In genomic region chr1:201506573-201507567, GRCh38 we compare ENCODE assay signal across 8 cellular contexts. TPM values are rescaled to one million over a fixed set of nuclear protein-coding genes. Genes with fewer than 3 reads are reported as not detected.
DNase-seq lines count a peak whose midpoint lies in the region; ATAC-seq, FAIRE-seq and TF ChIP-seq lines count a peak whose summit lies in the region.

TSS of gene CSRP1 (minus strand) at chr1:201507123. CDS start at chr1:201496303, 10,820 bp downstream.

- TF ChIP-seq RAD21 in neural cell (conservative IDR thresholded peaks at IDR 0.05): no peak

- no peaks in the 10 kb centered on the region for H3K9me3 Mint-ChIP-seq in Caco-2 (ENCODE audit: unreplicated experiment)

- H3K36me3 Mint-ChIP-seq in Caco-2 (ENCODE audit: insufficient read depth, unreplicated experiment): peaks cover 9% of the 10 kb centered on the region

- peaks cover 31% of the 10 kb centered on the region for H3K4me1 Mint-ChIP-seq in Caco-2 (ENCODE audit: low read depth, unreplicated experiment)

- intact Hi-C loops in Caco-2 (cut with micrococcal nuclease; ENCODE audit: unreplicated experiment): no loop called here
- intact Hi-C loops in stomach (cut with DNase I; ENCODE audit: low total_unique reads): no loop called here

- FAIRE-seq in RCC 7860 (lab: Jason Lieb, UNC): no peak

- H3K9me3 ChIP-seq in Caco-2: no peaks in the 10 kb centered on the region
- H3K9me3 ChIP-seq in HUES64 (ENCODE audit: insufficient read depth, low read depth, low read length): no peaks in the 10 kb centered on the region
- no peaks in the 10 kb centered on the region for H3K9me3 ChIP-seq in neural cell (ENCODE audit: low read length)
- no peaks in the 10 kb centered on the region for H3K9me3 ChIP-seq in stomach

- no TSS peak for BruUV-seq in Caco-2 (replicated peaks; lab: Mats Ljungman, UMichigan)

- H3K27ac ChIP-seq in HUES64 (ENCODE audit: low read depth, low read length): no peak within 1 kb of the TSS
- no peak within 1 kb of the TSS for H3K27ac ChIP-seq in neural cell (ENCODE audit: low read length)
- peak within 1 kb of the TSS; percentile 93 to 97 (median 95) for H3K27ac ChIP-seq in stomach

- peaks cover 50% of the 10 kb centered on the region for H3K4me1 ChIP-seq in Caco-2
- H3K4me1 ChIP-seq in HUES64 (ENCODE audit: insufficient read depth, low read length): peaks cover 37% of the 10 kb centered on the region
- peaks cover 50 to 73% (median 67%) of the 10 kb centered on the region in 4 donors for H3K4me1 ChIP-seq in stomach

- H3K79me2 ChIP-seq in neural cell (replicated peaks; ENCODE audit: insufficient read depth, low read length): no peaks in the 10 kb centered on the region

- H3K4me3 Mint-ChIP-seq in Caco-2 (ENCODE audit: unreplicated experiment): peak within 1 kb of the TSS; percentile 82

- POLR2A ChIA-PET in Caco-2 (lab: Charles Lee): interaction anchor here (0.8 to 1.5 kb wide), 2 partner anchors 25 to 27 kb away, joined by 3 read pairs; no protein-coding TSS in a partner anchor

- no peak for TF ChIP-seq CTCF in Caco-2 (IDR thresholded peaks at IDR 0.05; ENCODE audit: insufficient read depth in 1 of 2, low read depth in 1 of 2, low read length in 1 of 2, severe bottlenecking in 1 of 2, unreplicated experiment in 1 of 2)
- no peak for TF ChIP-seq CTCF in fibroblast of the aortic adventitia (IDR thresholded peaks at IDR 0.05; ENCODE audit: insufficient read depth, low read length)
- TF ChIP-seq CTCF in neural cell (IDR thresholded peaks at IDR 0.05; ENCODE audit: poor library complexity, severe bottlenecking): no peak
- peak in 1 of 7 experiments; percentile 6 for TF ChIP-seq CTCF in stomach (IDR thresholded peaks at IDR 0.05)

- H3K4me3 ChIP-seq in Caco-2 (ENCODE audit: low read depth, low read length) (peak within 1 kb of the TSS; percentile 60), HUES64 (ENCODE audit: low read length) (peak within 1 kb of the TSS; percentile 37), fibroblast of the aortic adventitia (ENCODE audit: low read depth, low read length) (peak within 1 kb of the TSS; percentile 76), neural cell (ENCODE audit: low read length) (peak within 1 kb of the TSS; percentile 55), stomach (peak within 1 kb of the TSS; percentile 60 to 77 (median 74))

- no peaks in the 10 kb centered on the region for H3K27me3 ChIP-seq in Caco-2 (replicated peaks; ENCODE audit: control insufficient read depth, insufficient read depth, low read length)
- peaks cover 23% of the 10 kb centered on the region for H3K27me3 ChIP-seq in HUES64 (ENCODE audit: insufficient read depth, low read length)
- peaks cover 17% of the 10 kb centered on the region for H3K27me3 ChIP-seq in neural cell (ENCODE audit: insufficient read depth, low read depth, low read length)
- H3K27me3 ChIP-seq in stomach: no peaks in the 10 kb centered on the region

- peak within 1 kb of the TSS; percentile 80 for H3K27ac Mint-ChIP-seq in Caco-2 (ENCODE audit: unreplicated experiment)

- DNase-seq in Caco-2 (peak; percentile 72 to 78), RCC 7860 (ENCODE audit: low spot score) (peak; percentile 63), fibroblast of the aortic adventitia (ENCODE audit: low read depth) (peak; percentile 74), stomach (peak; percentile 90)
- peak; percentile 56 to 71 for DNase-seq in activated T-helper 1 cell treated with anti-CD3 and anti-CD28 coated beads, Interleukin-2, amount 50 U/mL, for 16 hours (ENCODE audit: low read depth in 1 of 2, low spot score in 1 of 2)

- no peaks in the 10 kb centered on the region for H4K20me1 ChIP-seq in neural cell (ENCODE audit: insufficient read depth)

- H3F3A ChIP-seq in neural cell (ENCODE audit: insufficient read depth, low read length, poor library complexity, severe bottlenecking): no peaks in the 10 kb centered on the region

- 94% methylated on average over 81 of the region's 81 CpGs for WGBS in HUES64
- 1 to 3% (median 2%) methylated on average over 33 to 81 of the region's 81 CpGs for WGBS in stomach, 5 donors

- H3K4me2 ChIP-seq in neural cell (ENCODE audit: low read length): no peak within 1 kb of the TSS

- peak in 2 of 4 donors; percentile 18 to 50 for TF ChIP-seq POLR2A in stomach (IDR thresholded peaks at IDR 0.05)

- TF ChIP-seq EP300 in neural cell (conservative IDR thresholded peaks at IDR 0.05; ENCODE audit: poor library complexity, severe bottlenecking): no peak
- TF ChIP-seq EP300 in stomach (IDR thresholded peaks at IDR 0.05): no peak

- no peaks in the 10 kb centered on the region for H3K9me2 ChIP-seq in neural cell (ENCODE audit: insufficient read depth, low read length)

- ATAC-seq in GM21381 (IDR thresholded peaks at IDR 0.05; ENCODE audit: unreplicated experiment): peak; percentile 91

- no peaks in the 10 kb centered on the region for H3K27me3 Mint-ChIP-seq in Caco-2 (ENCODE audit: insufficient read depth, unreplicated experiment)

- CTCF ChIA-PET in Caco-2 (lab: Charles Lee): interaction anchor here (6.2 kb wide), 1 partner anchor 25 kb away, joined by 46 read pairs; no protein-coding TSS in a partner anchor

- no peak within 1 kb of the TSS for H2AFZ ChIP-seq in neural cell (ENCODE audit: low read depth, low read length)

- H3K9ac ChIP-seq in HUES64 (ENCODE audit: low read depth, low read length) (0 out of 2 replicates have a peak within 1 kb of the TSS, but pooled peaks have one; percentile 27), neural cell (ENCODE audit: low read length) (peak within 1 kb of the TSS; percentile 9)

- no peaks in the 10 kb centered on the region for H3K36me3 ChIP-seq in Caco-2 (ENCODE audit: control insufficient read depth, insufficient read depth, low read length)
- H3K36me3 ChIP-seq in HUES64 (ENCODE audit: insufficient read depth, low read length): no peaks in the 10 kb centered on the region
- H3K36me3 ChIP-seq in neural cell (ENCODE audit: insufficient read depth, low read length): no peaks in the 10 kb centered on the region
- no peaks in the 10 kb centered on the region for H3K36me3 ChIP-seq in stomach

TF ChIP-seq in neural cell, 6 proteins besides CTCF, POLR2A, EP300 and RAD21:
- TF ChIP-seq TAF1 (IDR thresholded peaks at IDR 0.05; ENCODE audit: low read depth) (no peak), MXI1 (conservative IDR thresholded peaks at IDR 0.05; ENCODE audit: poor library complexity, severe bottlenecking) (no peak), POLR2AphosphoS5 (IDR thresholded peaks at IDR 0.05) (no peak), EZH2 (IDR thresholded peaks at IDR 0.05; ENCODE audit: borderline replicate concordance, insufficient read depth, low read length, poor library complexity, severe bottlenecking) (no peak), SMC3 (conservative IDR thresholded peaks at IDR 0.05; ENCODE audit: poor library complexity) (no peak)
- TF ChIP-seq, protein P1, sequence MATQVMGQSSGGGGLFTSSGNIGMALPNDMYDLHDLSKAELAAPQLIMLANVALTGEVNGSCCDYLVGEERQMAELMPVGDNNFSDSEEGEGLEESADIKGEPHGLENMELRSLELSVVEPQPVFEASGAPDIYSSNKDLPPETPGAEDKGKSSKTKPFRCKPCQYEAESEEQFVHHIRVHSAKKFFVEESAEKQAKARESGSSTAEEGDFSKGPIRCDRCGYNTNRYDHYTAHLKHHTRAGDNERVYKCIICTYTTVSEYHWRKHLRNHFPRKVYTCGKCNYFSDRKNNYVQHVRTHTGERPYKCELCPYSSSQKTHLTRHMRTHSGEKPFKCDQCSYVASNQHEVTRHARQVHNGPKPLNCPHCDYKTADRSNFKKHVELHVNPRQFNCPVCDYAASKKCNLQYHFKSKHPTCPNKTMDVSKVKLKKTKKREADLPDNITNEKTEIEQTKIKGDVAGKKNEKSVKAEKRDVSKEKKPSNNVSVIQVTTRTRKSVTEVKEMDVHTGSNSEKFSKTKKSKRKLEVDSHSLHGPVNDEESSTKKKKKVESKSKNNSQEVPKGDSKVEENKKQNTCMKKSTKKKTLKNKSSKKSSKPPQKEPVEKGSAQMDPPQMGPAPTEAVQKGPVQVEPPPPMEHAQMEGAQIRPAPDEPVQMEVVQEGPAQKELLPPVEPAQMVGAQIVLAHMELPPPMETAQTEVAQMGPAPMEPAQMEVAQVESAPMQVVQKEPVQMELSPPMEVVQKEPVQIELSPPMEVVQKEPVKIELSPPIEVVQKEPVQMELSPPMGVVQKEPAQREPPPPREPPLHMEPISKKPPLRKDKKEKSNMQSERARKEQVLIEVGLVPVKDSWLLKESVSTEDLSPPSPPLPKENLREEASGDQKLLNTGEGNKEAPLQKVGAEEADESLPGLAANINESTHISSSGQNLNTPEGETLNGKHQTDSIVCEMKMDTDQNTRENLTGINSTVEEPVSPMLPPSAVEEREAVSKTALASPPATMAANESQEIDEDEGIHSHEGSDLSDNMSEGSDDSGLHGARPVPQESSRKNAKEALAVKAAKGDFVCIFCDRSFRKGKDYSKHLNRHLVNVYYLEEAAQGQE (IDR thresholded peaks at IDR 0.05; ENCODE audit: borderline replicate concordance): no peak

RNA-seq across cellular contexts. Expression of gene CSRP1, which starts in this region (rescaled TPM):
- total RNA-seq in Caco-2 (2022) (60.0 and 60.8 TPM in 2 replicates), fibroblast of the aortic adventitia (ENCODE audit: low replicate concordance) (86.9 and 120 TPM in 2 replicates), stomach (1,000 to 10,000 TPM in 2 of 5 donors, 100 to 1,000 TPM in 3; 304 to 2,162 (median 853) TPM)
- polyA plus RNA-seq in HUES64 (2013, experiment 1 of 2): 7.7 TPM
- polyA plus RNA-seq in HUES64 (2013, experiment 2 of 2): 7.4 TPM
- polyA plus RNA-seq in neural cell (4.2 and 12.1 TPM in 2 replicates), stomach (100 to 1,000 TPM; 220 to 641 (median 274) TPM)
- 3.9 and 5.6 TPM in 2 replicates for polyA minus RNA-seq in neural cell

Comparison
In these comparisons a context has a peak if more than half of its experiments do, and no peak if none do; other contexts are left out.
1. RNA of gene CSRP1 (polyA plus RNA-seq): 220 to 641 TPM in stomach; 4.2 to 12.1 TPM in neural cell; every median in the first group is over 10 times any median in the second.
2. H3K27ac ChIP-seq: peak in stomach (5 of 5); none in HUES64 (single experiment) and neural cell (single experiment).
3. Peak in every context shown above with its lines, with median percentiles within 50 percentile points of each other: DNase-seq and H3K4me3 ChIP-seq.